In the genomic region with DNA sequence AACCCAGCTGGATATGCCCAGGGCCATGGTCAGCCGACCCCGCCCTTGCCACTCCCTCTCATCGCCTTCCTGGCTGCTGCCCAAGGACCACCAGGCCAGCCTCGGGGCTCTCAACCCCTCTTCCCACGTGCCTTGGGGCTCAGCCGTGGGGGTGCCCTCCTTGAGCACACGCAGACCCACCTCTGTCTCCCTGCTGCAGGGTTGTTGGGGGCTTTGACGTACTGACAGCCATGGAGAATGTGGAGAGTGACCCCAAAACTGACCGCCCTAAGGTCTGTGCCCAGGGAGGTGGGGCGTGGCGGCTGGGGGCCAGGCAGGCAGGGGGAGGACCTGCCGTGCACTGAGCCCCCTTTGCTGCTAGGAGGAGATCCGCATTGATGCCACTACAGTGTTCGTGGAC, we compare ENCODE assay signal across 29 cellular contexts.
"Had no signal": no experiment of that assay in that cellular context is flagged by ENCODE, and none has a peak within 500 bp of the region (broad histone marks: within the 10 kb centered on the region; RNA-seq: fewer than 3 reads in every experiment).

No MANE protein-coding gene starts in this region.

- H2AFZ ChIP-seq: neural progenitor cell had no signal

- H3K4me3 Mint-ChIP-seq: naive thymus-derived CD4-positive, alpha-beta T cell; nephron progenitor cell; neural progenitor cell; stimulated activated memory B cell treated with anti-CD40 and anti-IgM and Interleukin-4, amounts not matched to agents 10 μg/mL and 1 μg/mL and 100 μg/mL, for 72 hours had no signal

- H3K4me1 ChIP-seq: neural progenitor cell, right lobe of liver, transverse colon, vagina had no signal

- H3K36me3 ChIP-seq: neural progenitor cell, ovary had no signal

- H3K4me2 ChIP-seq: neural progenitor cell, smooth muscle cell had no signal

- H3K27me3 Mint-ChIP-seq: naive thymus-derived CD4-positive, alpha-beta T cell; progenitor cell of endocrine pancreas; stimulated activated memory B cell treated with anti-CD40 and anti-IgM and Interleukin-4, amounts not matched to agents 10 μg/mL and 1 μg/mL and 100 μg/mL, for 72 hours had no signal

- H3K9me3 ChIP-seq: mucosa of descending colon, neutrophil, ovary, right atrium auricular region, right lobe of liver, stomach, testis, thyroid gland, transverse colon, upper lobe of left lung, vagina had no signal

- H3K27ac ChIP-seq: neural progenitor cell, neutrophil, ovary, right atrium auricular region, right lobe of liver, stomach, testis, thyroid gland, transverse colon, upper lobe of left lung, vagina had no signal

- H3K4me3 ChIP-seq: lung, mucosa of descending colon, neural progenitor cell, ovary, right atrium auricular region, right lobe of liver, smooth muscle cell, stomach, testis, thyroid gland, transverse colon, upper lobe of left lung, vagina had no signal

- H3K27me3 ChIP-seq: neural progenitor cell, neutrophil, ovary, right atrium auricular region, right lobe of liver, stomach, testis, thyroid gland, transverse colon, upper lobe of left lung, vagina had no signal

- DNase-seq: hippocampal formation; kidney glomerular epithelial cell; left cardiac atrium; midbrain; naive thymus-derived CD4-positive, alpha-beta T cell; occipital lobe; ovary; stimulated activated CD4-positive, alpha-beta T cell treated with anti-CD3 and anti-CD28 coated beads, Interleukin-1b, Interleukin-23, amount 100 ng/mL, for 48 hours; stimulated activated CD4-positive, alpha-beta T cell treated with anti-CD3 and anti-CD28 coated beads, Interleukin-2, amount 100 ng/mL, for 48 hours; stimulated activated CD4-positive, alpha-beta T cell treated with anti-CD3 and anti-CD28 coated beads, Interleukin-4, amount 100 ng/mL, for 4 hours; stimulated activated CD8-positive, alpha-beta memory T cell treated with anti-CD3 and anti-CD28 coated beads, Interleukin-4, amount 100 ng/mL, for 48 hours; stimulated activated naive CD8-positive, alpha-beta T cell treated with anti-CD3 and anti-CD28 coated beads, Interleukin-15, Interleukin-2, amounts not matched to agents 100 U/mL and 50 U/mL, for 24 hours; stomach; testis; thyroid gland; transverse colon had no signal

- H3K27ac Mint-ChIP-seq: naive thymus-derived CD4-positive, alpha-beta T cell; neural progenitor cell; progenitor cell of endocrine pancreas; stimulated activated memory B cell treated with anti-CD40 and anti-IgM and Interleukin-4, amounts not matched to agents 10 μg/mL and 1 μg/mL and 100 μg/mL, for 72 hours had no signal

- ATAC-seq: left cardiac atrium; left lobe of liver; mucosa of descending colon; naive thymus-derived CD4-positive, alpha-beta T cell; stimulated activated memory B cell treated with anti-CD40 and anti-IgM and Interleukin-4, amounts not matched to agents 10 μg/mL and 1 μg/mL and 100 μg/mL, for 72 hours; stimulated activated naive CD8-positive, alpha-beta T cell treated with anti-CD3 and anti-CD28 coated beads, Interleukin-15, Interleukin-2, amounts not matched to agents 100 U/mL and 50 U/mL, for 24 hours had no signal

- H3K9me3 Mint-ChIP-seq: naive thymus-derived CD4-positive, alpha-beta T cell; nephron progenitor cell; neural progenitor cell; stimulated activated memory B cell treated with anti-CD40 and anti-IgM and Interleukin-4, amounts not matched to agents 10 μg/mL and 1 μg/mL and 100 μg/mL, for 72 hours had no signal
